In the genomic region with DNA sequence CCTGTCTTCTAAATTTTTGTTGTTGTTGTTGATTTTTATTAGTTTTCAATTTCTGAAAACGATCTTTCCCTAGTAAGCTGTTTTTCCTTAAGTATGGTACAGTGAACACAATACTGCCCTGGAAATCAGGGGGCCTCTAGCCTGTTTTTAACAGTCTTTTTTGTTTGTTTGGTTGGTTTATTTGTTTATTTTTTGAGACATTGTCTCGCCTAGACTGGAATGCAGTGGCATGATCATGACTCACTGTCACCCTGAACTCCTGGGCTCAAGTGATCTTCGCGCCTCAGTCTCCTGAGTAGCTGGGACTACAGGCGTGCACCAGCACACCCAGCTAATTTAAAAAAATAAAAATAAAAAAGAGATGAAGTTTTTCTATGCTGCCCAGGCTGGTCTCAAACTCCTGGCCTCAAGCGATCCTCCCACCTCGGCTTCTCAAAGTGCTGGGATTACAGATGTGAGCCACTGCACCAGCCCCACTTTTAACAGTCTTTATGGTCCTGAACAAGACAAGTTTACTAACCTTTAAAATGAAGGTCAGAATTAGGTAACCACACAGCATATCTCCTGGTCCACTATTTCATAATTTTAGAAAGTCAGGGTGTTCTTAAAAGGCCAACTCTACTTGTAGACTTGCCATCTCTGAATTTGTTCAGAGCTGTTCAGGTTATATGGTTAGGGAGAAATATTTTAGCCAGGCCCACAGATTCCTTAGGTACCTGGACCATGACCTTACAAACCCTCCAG, we compare ENCODE assay signal across 21 cellular contexts. TPM values are rescaled to one million over a fixed set of nuclear protein-coding genes. Genes with fewer than 3 reads are reported as not detected.
DNase-seq lines count a peak whose midpoint lies in the region; ATAC-seq and TF ChIP-seq lines count a peak whose summit lies in the region.
"Had no signal": no experiment of that assay in that cellular context is flagged by ENCODE, and none has a peak within 500 bp of the region (broad histone marks: within the 10 kb centered on the region; RNA-seq: fewer than 3 reads in every experiment).

No MANE protein-coding gene starts in this region.

- intact Hi-C loops in upper lobe of right lung (cut with DNase I): no loop called here

- no peak for TF ChIP-seq CTCF in upper lobe of right lung (IDR thresholded peaks at IDR 0.05)

- H3K4me3 ChIP-seq in adipocyte (ENCODE audit: low read length): no peak overlapping the region
- H3K4me3 ChIP-seq in upper lobe of right lung: no peak overlapping the region
- H3K4me3 ChIP-seq: HAP-1, left lung, transverse colon had no signal

- DNase-seq in activated CD8-positive, alpha-beta memory T cell treated with anti-CD3 and anti-CD28 coated beads, Interleukin-2, amount 50 U/mL, for 48 hours: peak; percentile 3
- DNase-seq in activated CD8-positive, alpha-beta memory T cell treated with anti-CD3 and anti-CD28 coated beads, Interleukin-2, amount 50 U/mL, for 4 hours: no peak
- DNase-seq in adipocyte (ENCODE audit: low read depth) (peak; percentile 24), left lobe of liver (ENCODE audit: low spot score) (peak; percentile 35), upper lobe of right lung (no peak), NCI-H2081 (lab: John Stamatoyannopoulos, UW) (no peak)
- DNase-seq: 8988T; activated CD4-positive, alpha-beta memory T cell treated with anti-CD3 and anti-CD28 coated beads, Interleukin-2, amount 10 ng/mL, durations not matched to agents 7 days and 5 days; activated naive CD8-positive, alpha-beta T cell treated with anti-CD3 and anti-CD28 coated beads, Interleukin-2, amount 10 ng/mL, durations not matched to agents 7 days and 5 days; left lung; MM.1S; NCI-H2081 treated with DMSO at 0.1 percent for 48 hours; NCI-H526 treated with DMSO at 0.1 percent for 48 hours; stimulated activated CD4-positive, alpha-beta T cell treated with anti-CD3 and anti-CD28 coated beads, Interleukin-12 subunit alpha, Interleukin-12 subunit beta, amount 100 ng/mL, for 4 hours; stimulated activated naive B cell treated with anti-CD40 and anti-IgM and Interleukin-4, amounts not matched to agents 10 μg/mL and 1 μg/mL and 100 μg/mL, for 72 hours; SW 1271; transverse colon had no signal

- peak; percentile 81 for ATAC-seq in left lobe of liver
- peak; percentile 29 for ATAC-seq in upper lobe of right lung
- no peak for ATAC-seq in GM21717 (IDR thresholded peaks at IDR 0.05; ENCODE audit: unreplicated experiment)
- no peak for ATAC-seq in GM21423 (IDR thresholded peaks at IDR 0.05; ENCODE audit: unreplicated experiment)
- ATAC-seq: foreskin keratinocyte; left lung; stimulated activated naive B cell treated with anti-CD40 and anti-IgM and Interleukin-4, amounts not matched to agents 10 μg/mL and 1 μg/mL and 100 μg/mL, for 72 hours had no signal

- H3K27me3 ChIP-seq in adipocyte (replicated peaks; ENCODE audit: control insufficient read depth, insufficient read depth, low read length): no peaks in the 10 kb centered on the region
- H3K27me3 ChIP-seq in upper lobe of right lung: no peaks in the 10 kb centered on the region
- H3K27me3 ChIP-seq: foreskin keratinocyte, left lung, transverse colon had no signal

- H3K4me1 ChIP-seq in adipocyte (ENCODE audit: control insufficient read depth, insufficient read depth, low read length) (peaks cover 14% of the 10 kb centered on the region), upper lobe of right lung (no peaks in the 10 kb centered on the region)
- H3K4me1 ChIP-seq: HAP-1, left lung, transverse colon had no signal

- H3K9ac ChIP-seq in adipocyte (ENCODE audit: low read length): no peak overlapping the region

- H3K36me3 ChIP-seq in adipocyte (ENCODE audit: control insufficient read depth, insufficient read depth, low read length, severe bottlenecking): no peaks in the 10 kb centered on the region
- H3K36me3 ChIP-seq in upper lobe of right lung: no peaks in the 10 kb centered on the region
- H3K36me3 ChIP-seq: HAP-1 had no signal

- no peak overlapping the region for H3K27ac ChIP-seq in upper lobe of right lung
- H3K27ac ChIP-seq: foreskin keratinocyte, left lung, transverse colon had no signal

- H3K9me3 ChIP-seq in adipocyte (ENCODE audit: control insufficient read depth, low read length): no peaks in the 10 kb centered on the region
- H3K9me3 ChIP-seq in upper lobe of right lung: no peaks in the 10 kb centered on the region
- H3K9me3 ChIP-seq: HAP-1, left lung, transverse colon had no signal

RNA-seq across cellular contexts. Expression of gene TBCE, which starts 35.4 kb away (rescaled TPM):
- total RNA-seq in left lobe of liver: 13.6 TPM
- 27.2 TPM for total RNA-seq in upper lobe of right lung

Comparison
In these comparisons a context has a peak if more than half of its experiments do, and no peak if none do; other contexts are left out.
1. DNase-seq: peak in activated CD8-positive, alpha-beta memory T cell treated with anti-CD3 and anti-CD28 coated beads, Interleukin-2, amount 50 U/mL, for 48 hours (single experiment), adipocyte (single experiment) and left lobe of liver (single experiment); none in activated CD8-positive, alpha-beta memory T cell treated with anti-CD3 and anti-CD28 coated beads, Interleukin-2, amount 50 U/mL, for 4 hours (single experiment), upper lobe of right lung (single experiment) and NCI-H2081 (0 of 2).
2. ATAC-seq: peak in left lobe of liver (single experiment) and upper lobe of right lung (single experiment); none in GM21717 (single experiment) and GM21423 (single experiment).